8 cellular contexts compared by ENCODE assay signal in genomic region chr2:102142829-102143449, GRCh38. TPM values are rescaled to one million over a fixed set of nuclear protein-coding genes. Genes with fewer than 3 reads are reported as not detected.
DNase-seq lines count a peak whose midpoint lies in the region; ATAC-seq and TF ChIP-seq lines count a peak whose summit lies in the region.

No MANE protein-coding gene starts in this region.

- H3K4me1 ChIP-seq in H9 (ENCODE audit: insufficient read depth, low read length) (no peaks in the 10 kb centered on the region), right atrium auricular region (peaks cover 0 to 28% of the 10 kb centered on the region in 2 donors), gastrocnemius medialis (peaks cover 10 to 13% of the 10 kb centered on the region in 2 donors)

- H2BK120ac ChIP-seq in H9 (ENCODE audit: low read depth, low read length, poor library complexity, severe bottlenecking), result no peak overlapping the region

- DNase-seq in H9 (peak; percentile 52), right atrium auricular region (ENCODE audit: low spot score) (no peak), gastrocnemius medialis (peak in 1 of 2 donors; percentile 50), superior temporal gyrus (ENCODE audit: extremely low spot score) (no peak), NCI-H1436 treated with DMSO at 0.1 percent for 48 hours (lab: John Stamatoyannopoulos, UW) (no peak)
- DNase-seq in activated T-helper 1 cell treated with anti-CD3 and anti-CD28 coated beads, Interleukin-12 subunit alpha, Interleukin-12 subunit beta, Interleukin-2, Interleukin-4 antibody, amounts not matched to agents 30 ng/mL and 10 ng/mL and 1 ng/mL, durations not matched to agents 14 hours and 24 hours and 36 hours (ENCODE audit: low spot score), result no peak
- no peak for DNase-seq in activated CD8-positive, alpha-beta memory T cell treated with anti-CD3 and anti-CD28 coated beads, Interleukin-2, amount 50 U/mL, for 48 hours

- no peak overlapping the region for H3K4ac ChIP-seq in H9 (ENCODE audit: low read depth, low read length)

- H4K20me1 ChIP-seq in H9 (ENCODE audit: control insufficient read depth, insufficient read depth, insufficient read length), result no peaks in the 10 kb centered on the region

- no peak for TF ChIP-seq CTCF in H9 (conservative IDR thresholded peaks at IDR 0.05)
- no peak for TF ChIP-seq CTCF in right atrium auricular region (IDR thresholded peaks at IDR 0.05)
- TF ChIP-seq CTCF in gastrocnemius medialis (IDR thresholded peaks at IDR 0.05 in 4 of 5, conservative IDR thresholded peaks at IDR 0.05 in 1 of 5), result no peak

- no peak for TF ChIP-seq POLR2A in gastrocnemius medialis (IDR thresholded peaks at IDR 0.05)

- H3K4me3 Mint-ChIP-seq in H9, result peak overlapping the region; percentile 54 to 76
- H3K4me3 Mint-ChIP-seq in activated T-helper 1 cell treated with anti-CD3 and anti-CD28 coated beads, Interleukin-12 subunit alpha, Interleukin-12 subunit beta, Interleukin-2, Interleukin-4 antibody, amounts not matched to agents 30 ng/mL and 10 ng/mL and 1 ng/mL, durations not matched to agents 14 hours and 24 hours and 36 hours, result peak overlapping the region; percentile 41

- peaks cover 6% of the 10 kb centered on the region; the same call in 1 of the 2 replicates for H3K27me3 ChIP-seq in H9 (ENCODE audit: insufficient read depth, low read length)
- H3K27me3 ChIP-seq in right atrium auricular region, result no peaks in the 10 kb centered on the region
- H3K27me3 ChIP-seq in gastrocnemius medialis, result no peaks in the 10 kb centered on the region

- H3K4me1 Mint-ChIP-seq in H9, result peaks cover 17 to 19% of the 10 kb centered on the region in 2 experiments
- H3K4me1 Mint-ChIP-seq in activated T-helper 1 cell treated with anti-CD3 and anti-CD28 coated beads, Interleukin-12 subunit alpha, Interleukin-12 subunit beta, Interleukin-2, Interleukin-4 antibody, amounts not matched to agents 30 ng/mL and 10 ng/mL and 1 ng/mL, durations not matched to agents 14 hours and 24 hours and 36 hours (ENCODE audit: low read depth), result peaks cover 22% of the 10 kb centered on the region

- H4K91ac ChIP-seq in H9 (ENCODE audit: insufficient read length, low read depth, low read length), result no peak overlapping the region

- H3K9me3 ChIP-seq in H9 (ENCODE audit: control insufficient read depth, low read depth, low read length), result no peaks in the 10 kb centered on the region
- H3K9me3 ChIP-seq in right atrium auricular region, result peaks cover 0 to 32% of the 10 kb centered on the region in 2 donors
- H3K9me3 ChIP-seq in gastrocnemius medialis, result no peaks in the 10 kb centered on the region

- H3T11ph ChIP-seq in H9 (ENCODE audit: low read length), result no peak overlapping the region

- peaks cover 69% of the 10 kb centered on the region for H3K27me3 Mint-ChIP-seq in H9 (ENCODE audit: low read depth)
- H3K27me3 Mint-ChIP-seq in activated T-helper 1 cell treated with anti-CD3 and anti-CD28 coated beads, Interleukin-12 subunit alpha, Interleukin-12 subunit beta, Interleukin-2, Interleukin-4 antibody, amounts not matched to agents 30 ng/mL and 10 ng/mL and 1 ng/mL, durations not matched to agents 14 hours and 24 hours and 36 hours (ENCODE audit: insufficient read depth), result peaks cover 35% of the 10 kb centered on the region

- peaks cover 18% of the 10 kb centered on the region for H3K36me3 ChIP-seq in right atrium auricular region
- peaks cover 0 to 22% of the 10 kb centered on the region in 2 donors for H3K36me3 ChIP-seq in gastrocnemius medialis

- no peak overlapping the region for H2AFZ ChIP-seq in H9 (ENCODE audit: low read length)

- no peak overlapping the region for H3K27ac ChIP-seq in H9 (ENCODE audit: insufficient read length, low read depth, low read length)
- peak overlapping the region; percentile 85 to 93 for H3K27ac ChIP-seq in right atrium auricular region
- H3K27ac ChIP-seq in gastrocnemius medialis, result peak overlapping the region; percentile 84 to 97 (median 90)

- peaks cover 8 to 21% of the 10 kb centered on the region in 2 experiments for H3K9me3 Mint-ChIP-seq in H9
- H3K9me3 Mint-ChIP-seq in activated T-helper 1 cell treated with anti-CD3 and anti-CD28 coated beads, Interleukin-12 subunit alpha, Interleukin-12 subunit beta, Interleukin-2, Interleukin-4 antibody, amounts not matched to agents 30 ng/mL and 10 ng/mL and 1 ng/mL, durations not matched to agents 14 hours and 24 hours and 36 hours, result peaks cover 51% of the 10 kb centered on the region

- no peak overlapping the region for H2BK20ac ChIP-seq in H9 (ENCODE audit: low read depth, low read length, poor library complexity, severe bottlenecking)

- no peaks in the 10 kb centered on the region for H3K79me1 ChIP-seq in H9 (ENCODE audit: insufficient read depth, low read depth, low read length, poor library complexity, severe bottlenecking)

- H3K9ac ChIP-seq in H9 (ENCODE audit: extremely low read depth, insufficient read length, low read length), result no peak overlapping the region

- no peak overlapping the region for H3K23ac ChIP-seq in H9 (ENCODE audit: insufficient read length, low read depth, low read length)

- no peak overlapping the region for H3K18ac ChIP-seq in H9 (ENCODE audit: insufficient read length, low read depth, low read length)

- intact Hi-C loops in activated T-helper 1 cell treated with anti-CD3 and anti-CD28 coated beads, Interleukin-12 subunit alpha, Interleukin-12 subunit beta, Interleukin-2, Interleukin-4 antibody, amounts not matched to agents 30 ng/mL and 10 ng/mL and 1 ng/mL, durations not matched to agents 14 hours and 24 hours and 36 hours (cut with micrococcal nuclease), result no loop called here
- intact Hi-C loops in gastrocnemius medialis (cut with DNase I; ENCODE audit: low total_unique reads), result loop anchor here (2.0 kb wide), 1 partner anchor 72 kb away; no protein-coding TSS in a partner anchor

- H2BK12ac ChIP-seq in H9 (ENCODE audit: insufficient read length, low read depth, low read length), result no peak overlapping the region

- no peak overlapping the region for H3K14ac ChIP-seq in H9 (ENCODE audit: insufficient read depth, low read length)

- H3K4me3 ChIP-seq in right atrium auricular region (peak overlapping the region; percentile 70 to 74), gastrocnemius medialis (peak overlapping the region; percentile 66 to 78 (median 72))

- no peak overlapping the region for H4K5ac ChIP-seq in H9 (ENCODE audit: insufficient read length, low read depth, low read length)

- H3K27ac Mint-ChIP-seq in H9, result peak overlapping the region in 1 of 3 experiments; percentile 6; a peak in 2 of 7 replicates
- H3K27ac Mint-ChIP-seq in activated T-helper 1 cell treated with anti-CD3 and anti-CD28 coated beads, Interleukin-12 subunit alpha, Interleukin-12 subunit beta, Interleukin-2, Interleukin-4 antibody, amounts not matched to agents 30 ng/mL and 10 ng/mL and 1 ng/mL, durations not matched to agents 14 hours and 24 hours and 36 hours, result no peak overlapping the region

- H3K4me2 ChIP-seq in H9 (ENCODE audit: insufficient read depth, insufficient read length, low read length), result peak overlapping the region; percentile 40

- no peak overlapping the region for H4K8ac ChIP-seq in H9 (replicated peaks; ENCODE audit: insufficient read length, low read depth, low read length)

- H3K36me3 Mint-ChIP-seq in H9 (ENCODE audit: insufficient read depth in 1 of 3, low read depth in 3 of 3), result peaks cover 0 to 9% (median 2%) of the 10 kb centered on the region in 3 experiments; a peak in 3 of 7 replicates
- H3K36me3 Mint-ChIP-seq in activated T-helper 1 cell treated with anti-CD3 and anti-CD28 coated beads, Interleukin-12 subunit alpha, Interleukin-12 subunit beta, Interleukin-2, Interleukin-4 antibody, amounts not matched to agents 30 ng/mL and 10 ng/mL and 1 ng/mL, durations not matched to agents 14 hours and 24 hours and 36 hours (ENCODE audit: low read depth), result peaks cover 19% of the 10 kb centered on the region

- H3K79me2 ChIP-seq in H9 (ENCODE audit: insufficient read depth, low read length), result no peaks in the 10 kb centered on the region

- no peak overlapping the region for H2BK15ac ChIP-seq in H9 (ENCODE audit: low read depth, low read length)

- no peak overlapping the region for H2AK5ac ChIP-seq in H9 (ENCODE audit: insufficient read length, low read length)

- no peak overlapping the region for H2BK5ac ChIP-seq in H9 (ENCODE audit: insufficient read length, low read length)

- peak; percentile 50 to 58 for ATAC-seq in gastrocnemius medialis
- no peak for ATAC-seq in HG02759 (IDR thresholded peaks at IDR 0.05; ENCODE audit: unreplicated experiment)

- H3K23me2 ChIP-seq in H9 (ENCODE audit: insufficient read length, low read depth, low read length, poor library complexity, severe bottlenecking), result peaks cover 3% of the 10 kb centered on the region

- WGBS in H9 (ENCODE audit: extremely low coverage, insufficient read length, low lambda C conversion rate), result no CpG with 5 or more reads among the region's 42 CpGs

- in situ Hi-C loops in gastrocnemius medialis (cut with MboI; ENCODE audit: low sequenced_read_pairs in 4 of 4), result no loop called here

- no peak overlapping the region for H3K56ac ChIP-seq in H9 (ENCODE audit: insufficient read length, low read depth, low read length)

RNA-seq across cellular contexts. Expression of gene IL1R1, which starts 0.4 kb away (rescaled TPM):
- total RNA-seq in H9 (2021), result 0.39 and 0.46 TPM in 2 replicates
- total RNA-seq in activated T-helper 1 cell treated with anti-CD3 and anti-CD28 coated beads, Interleukin-12 subunit alpha, Interleukin-12 subunit beta, Interleukin-2, Interleukin-4 antibody, amounts not matched to agents 30 ng/mL and 10 ng/mL and 1 ng/mL, durations not matched to agents 14 hours and 24 hours and 36 hours, result 1.5 and 2.4 TPM in 2 replicates
- total RNA-seq in right atrium auricular region, result 10 to 100 TPM; 28.7 to 86.2 TPM
- total RNA-seq in gastrocnemius medialis, result 10 to 100 TPM; 17.6 to 23.3 (median 19.3) TPM

RNA-seq across cellular contexts. Expression of gene IL1RL2, which starts 43.9 kb away (rescaled TPM):
- total RNA-seq in H9 (2021), result not detected in 2 replicates
- 0.16 TPM in 1 of 2 replicates, not detected in the other for total RNA-seq in activated T-helper 1 cell treated with anti-CD3 and anti-CD28 coated beads, Interleukin-12 subunit alpha, Interleukin-12 subunit beta, Interleukin-2, Interleukin-4 antibody, amounts not matched to agents 30 ng/mL and 10 ng/mL and 1 ng/mL, durations not matched to agents 14 hours and 24 hours and 36 hours
- total RNA-seq in right atrium auricular region, result under 1 TPM in 1 of 2 donors, not detected in 1; 0.55 TPM
- under 1 TPM in 2 of 4 donors, not detected in 2; 0.35 to 0.49 TPM for total RNA-seq in gastrocnemius medialis
